In the genomic region with DNA sequence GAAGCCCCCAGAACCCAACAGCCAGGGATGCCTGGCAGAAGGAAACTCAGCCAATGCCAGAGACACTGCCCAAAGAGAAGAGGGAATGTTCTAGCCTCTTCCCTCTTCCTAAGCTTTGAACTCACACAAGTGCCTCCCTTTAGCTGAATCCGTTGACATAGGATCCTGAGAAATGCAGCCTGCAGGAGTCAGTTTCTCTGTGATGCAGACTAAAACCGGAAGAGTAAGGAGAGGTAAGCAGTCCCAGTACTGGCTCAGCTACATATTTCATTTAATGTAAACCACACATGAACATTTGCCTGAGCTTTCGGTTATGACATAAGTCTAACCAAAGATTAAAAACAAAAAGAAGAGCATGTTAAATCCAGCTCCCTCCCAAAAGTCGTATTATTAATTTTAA, we compare ENCODE assay signal across 1 cellular context.
TF ChIP-seq lines count a peak whose summit lies in the region.

No MANE protein-coding gene starts in this region.

TF ChIP-seq in H1, 55 proteins besides CTCF, POLR2A, EP300 and RAD21:
- TF ChIP-seq SP1 (IDR thresholded peaks at IDR 0.05; ENCODE audit: low read depth, low read length): no peak
- no peak for TF ChIP-seq GABPA (IDR thresholded peaks at IDR 0.05; ENCODE audit: borderline replicate concordance, insufficient read depth, low read length)
- TF ChIP-seq CHD1 (IDR thresholded peaks at IDR 0.05; ENCODE audit: low read depth, low read length): no peak
- TF ChIP-seq CREB1 (IDR thresholded peaks at IDR 0.05): no peak
- TF ChIP-seq, protein P1, sequence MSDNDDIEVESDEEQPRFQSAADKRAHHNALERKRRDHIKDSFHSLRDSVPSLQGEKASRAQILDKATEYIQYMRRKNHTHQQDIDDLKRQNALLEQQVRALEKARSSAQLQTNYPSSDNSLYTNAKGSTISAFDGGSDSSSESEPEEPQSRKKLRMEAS (IDR thresholded peaks at IDR 0.05): no peak
- TF ChIP-seq KDM1A (IDR thresholded peaks at IDR 0.05; ENCODE audit: borderline replicate concordance, low read length): no peak
- no peak for TF ChIP-seq YY1 (IDR thresholded peaks at IDR 0.05; ENCODE audit: low read depth, low read length)
- TF ChIP-seq JUN (IDR thresholded peaks at IDR 0.05; ENCODE audit: low read depth, low read length): no peak
- no peak for TF ChIP-seq NANOG (IDR thresholded peaks at IDR 0.05; ENCODE audit: insufficient read depth, low read depth, low read length, poor library complexity, severe bottlenecking)
- no peak for TF ChIP-seq SIX5 (IDR thresholded peaks at IDR 0.05; ENCODE audit: low read depth, low read length)
- no peak for TF ChIP-seq JUND (IDR thresholded peaks at IDR 0.05; ENCODE audit: low read length)
- TF ChIP-seq TAF1 (IDR thresholded peaks at IDR 0.05; ENCODE audit: low read depth, low read length): no peak
- no peak for TF ChIP-seq SP2 (IDR thresholded peaks at IDR 0.05; ENCODE audit: low read length)
- TF ChIP-seq ZNF274 (IDR thresholded peaks at IDR 0.05; ENCODE audit: borderline replicate concordance, extremely low read depth, low read length): no peak
